In genomic region chr1:150235436-150235851, GRCh38 we compare ENCODE assay signal across 8 cellular contexts. TPM values are rescaled to one million over a fixed set of nuclear protein-coding genes. Genes with fewer than 3 reads are reported as not detected.
DNase-seq lines count a peak whose midpoint lies in the region; ATAC-seq and TF ChIP-seq lines count a peak whose summit lies in the region.

No MANE protein-coding gene starts in this region.

- peaks cover 13% of the 10 kb centered on the region for H4K20me1 ChIP-seq in OCI-LY3 (ENCODE audit: insufficient read depth, low read length)

- H3K27me3 ChIP-seq in OCI-LY3 (ENCODE audit: low read depth, low read length) = no peaks in the 10 kb centered on the region
- H3K27me3 ChIP-seq in ectodermal cell (ENCODE audit: control insufficient read depth, insufficient read depth, low read length, poor library complexity, severe bottlenecking) = no peaks in the 10 kb centered on the region
- H3K27me3 ChIP-seq in muscle layer of colon (ENCODE audit: control insufficient read depth in 1 of 2, insufficient read depth in 2 of 2, low read length in 2 of 2) = no peaks in the 10 kb centered on the region

- no peak for ATAC-seq in GM18519 (IDR thresholded peaks at IDR 0.05; ENCODE audit: low FRiP score, unreplicated experiment)

- peak overlapping the region; percentile 88 for H3K4me2 ChIP-seq in OCI-LY3 (ENCODE audit: low read length)

- peaks cover 10% of the 10 kb centered on the region for H3K36me3 ChIP-seq in OCI-LY3 (replicated peaks; ENCODE audit: low read depth, low read length)
- no peaks in the 10 kb centered on the region for H3K36me3 ChIP-seq in ectodermal cell (ENCODE audit: control insufficient read depth, insufficient read depth, low read length)
- H3K36me3 ChIP-seq in muscle layer of colon (ENCODE audit: insufficient read depth, low read length) = no peaks in the 10 kb centered on the region

- H3K4me1 ChIP-seq in OCI-LY3 (ENCODE audit: low read length) = peaks cover 21% of the 10 kb centered on the region
- H3K4me1 ChIP-seq in ectodermal cell (ENCODE audit: control insufficient read depth, insufficient read depth, low read length) = no peaks in the 10 kb centered on the region
- peaks cover 14% of the 10 kb centered on the region for H3K4me1 ChIP-seq in muscle layer of colon (ENCODE audit: insufficient read depth, low read length)

- H3K9ac ChIP-seq in OCI-LY3 (ENCODE audit: low read length) (peak overlapping the region; percentile 99), muscle layer of colon (ENCODE audit: low read length) (peak overlapping the region; percentile 96)

- H3K4me3 ChIP-seq in OCI-LY3 (ENCODE audit: low read length) (peak overlapping the region; percentile 90), ectodermal cell (ENCODE audit: insufficient read depth, low read depth, low read length) (peak overlapping the region; percentile 89), muscle layer of colon (ENCODE audit: low read depth in 1 of 2, low read length in 2 of 2) (peak overlapping the region; percentile 88 to 97)

- H3K27ac ChIP-seq in OCI-LY3 (ENCODE audit: low read length) = peak overlapping the region; percentile 92
- H3K27ac ChIP-seq in ectodermal cell (ENCODE audit: insufficient read depth, low read depth, low read length, poor library complexity, severe bottlenecking) = peak overlapping the region; percentile 65
- H3K27ac ChIP-seq in muscle layer of colon (ENCODE audit: low read depth, low read length) = peak overlapping the region; percentile 99

- 0% methylated on average over 11 to 14 of the region's 14 CpGs for WGBS in ectodermal cell, 2 experiments

- H3K79me2 ChIP-seq in OCI-LY3 (ENCODE audit: low read length) = peaks cover 62% of the 10 kb centered on the region

- H2AFZ ChIP-seq in OCI-LY3 (ENCODE audit: low read depth, low read length) = no peak overlapping the region

- H3K9me3 ChIP-seq in OCI-LY3 (ENCODE audit: insufficient read depth, low read length) = no peaks in the 10 kb centered on the region
- no peaks in the 10 kb centered on the region for H3K9me3 ChIP-seq in ectodermal cell (ENCODE audit: control insufficient read depth, low read length)
- H3K9me3 ChIP-seq in muscle layer of colon (ENCODE audit: low read length) = no peaks in the 10 kb centered on the region

- peak; percentile 34; the same call in 1 of the 2 replicates for TF ChIP-seq CTCF in OCI-LY3 (IDR thresholded peaks at IDR 0.05; ENCODE audit: low read depth, low read length)

- DNase-seq in SIG-M5 treated with dmso at 0.1 percent for 504 hours (lab: John Stamatoyannopoulos, UW; ENCODE audit: unreplicated experiment) = peak; percentile 67
- no peak for DNase-seq in SIG-M5 (lab: John Stamatoyannopoulos, UW)
- DNase-seq in hippocampal formation (lab: John Stamatoyannopoulos, UW) = no peak
- no peak for DNase-seq in retina

RNA-seq across cellular contexts. Expression of gene ANP32E, which starts 0.5 kb away (rescaled TPM):
- polyA plus RNA-seq in ectodermal cell (2013, experiment 1 of 4) = 178 TPM
- 174 TPM for polyA plus RNA-seq in ectodermal cell (2013, experiment 2 of 4)
- 114 TPM for polyA plus RNA-seq in ectodermal cell (2013, experiment 3 of 4)
- polyA plus RNA-seq in ectodermal cell (2013, experiment 4 of 4) = 118 TPM

RNA-seq across cellular contexts. Expression of gene CA14, which starts 22.1 kb away (rescaled TPM):
- 90.5 TPM for polyA plus RNA-seq in ectodermal cell (2013, experiment 1 of 4)
- polyA plus RNA-seq in ectodermal cell (2013, experiment 2 of 4) = 92.7 TPM
- 88.7 TPM for polyA plus RNA-seq in ectodermal cell (2013, experiment 3 of 4)
- 105 TPM for polyA plus RNA-seq in ectodermal cell (2013, experiment 4 of 4)

RNA-seq across cellular contexts. Expression of gene APH1A, which starts 33.4 kb away (rescaled TPM):
- polyA plus RNA-seq in ectodermal cell (2013, experiment 1 of 4) = 112 TPM
- polyA plus RNA-seq in ectodermal cell (2013, experiment 2 of 4) = 116 TPM
- 80.7 TPM for polyA plus RNA-seq in ectodermal cell (2013, experiment 3 of 4)
- polyA plus RNA-seq in ectodermal cell (2013, experiment 4 of 4) = 96.0 TPM

RNA-seq across cellular contexts. Expression of gene C1orf54, which starts 37.1 kb away (rescaled TPM):
- 39.0 TPM for polyA plus RNA-seq in ectodermal cell (2013, experiment 1 of 4)
- 39.0 TPM for polyA plus RNA-seq in ectodermal cell (2013, experiment 2 of 4)
- polyA plus RNA-seq in ectodermal cell (2013, experiment 3 of 4) = 43.1 TPM
- polyA plus RNA-seq in ectodermal cell (2013, experiment 4 of 4) = 42.0 TPM

RNA-seq across cellular contexts. Expression of gene CIART, which starts 46.9 kb away (rescaled TPM):
- polyA plus RNA-seq in ectodermal cell (2013, experiment 1 of 4) = 12.6 TPM
- polyA plus RNA-seq in ectodermal cell (2013, experiment 2 of 4) = 10.2 TPM
- 12.8 TPM for polyA plus RNA-seq in ectodermal cell (2013, experiment 3 of 4)
- polyA plus RNA-seq in ectodermal cell (2013, experiment 4 of 4) = 15.8 TPM
